ENCODE assay signal across 9 cellular contexts in the genomic region with DNA sequence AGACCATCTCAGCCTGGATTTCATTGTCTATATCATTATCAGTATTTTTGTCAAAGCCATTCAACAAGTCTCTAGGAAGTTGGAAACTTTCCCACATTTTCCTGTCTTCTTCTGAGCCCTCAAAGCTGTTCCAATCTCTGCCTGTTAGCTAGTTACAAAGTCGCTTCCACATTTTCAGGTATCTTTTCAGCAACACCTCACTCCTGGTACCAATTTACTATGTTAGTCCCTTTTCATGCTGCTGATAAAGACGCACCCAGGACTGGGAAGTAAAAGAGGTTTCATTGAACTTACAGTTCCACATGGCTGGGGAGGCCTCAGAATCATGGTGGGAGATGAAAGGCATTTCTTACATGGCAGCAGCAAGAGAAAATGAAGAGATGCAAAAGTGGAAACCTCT. TPM values are rescaled to one million over a fixed set of nuclear protein-coding genes. Genes with fewer than 3 reads are reported as not detected.
"Had no signal": no experiment of that assay in that cellular context is flagged by ENCODE, and none has a peak within 500 bp of the region (broad histone marks: within the 10 kb centered on the region; RNA-seq: fewer than 3 reads in every experiment).

No MANE protein-coding gene starts in this region.

- H3K4me3 ChIP-seq: GM12878 had no signal

- DNase-seq: GDM1, GF-D8 had no signal

- ATAC-seq: GM12878 had no signal

- FAIRE-seq: G401.6, GM12878, GM12891, GM12892, GM18507, GM19239 had no signal

RNA-seq across cellular contexts. Expression of a gene that starts 9.3 kb away (rescaled TPM):
- total RNA-seq: G401, GM12878 had no signal
- polyA plus RNA-seq: GM12878 had no signal

RNA-seq across cellular contexts. Expression of a gene that starts 20.7 kb away (rescaled TPM):
- total RNA-seq: GM12878 had no signal

RNA-seq across cellular contexts. Expression of a gene that starts 35.9 kb away (rescaled TPM):
- total RNA-seq: GM12878 had no signal
- polyA plus RNA-seq: GM12878 had no signal
